Comparison of ENCODE assay signal across 29 cellular contexts in genomic region chr6:31247813-31248212, GRCh38.
"Had no signal": no experiment of that assay in that cellular context is flagged by ENCODE, and none has a peak within 500 bp of the region (broad histone marks: within the 10 kb centered on the region; RNA-seq: fewer than 3 reads in every experiment).

No MANE protein-coding gene starts in this region.

- H3K9me3 ChIP-seq: colonic mucosa had no signal

- H3K4me1 ChIP-seq: ascending aorta, breast epithelium, colonic mucosa had no signal

- ATAC-seq: activated naive CD4-positive, alpha-beta T cell treated with anti-CD3 and anti-CD28 coated beads, Interleukin-2, amount 50 U/mL, for 72 hours; activated T-cell treated with anti-CD3 and anti-CD28 coated beads, Interleukin-2, amount 50 U/mL, for 72 hours; esophagus mucosa; WTC11 had no signal

- FAIRE-seq: TTC549 had no signal

- H3K4me3 ChIP-seq: ascending aorta, breast epithelium, cardiac muscle cell, colonic mucosa had no signal

- H3K27me3 ChIP-seq: ascending aorta, breast epithelium, cardiac muscle cell, colonic mucosa had no signal

- H3K27ac ChIP-seq: ascending aorta, breast epithelium, cardiac muscle cell, colonic mucosa, VCaP had no signal

- DNase-seq: activated CD4-positive, alpha-beta memory T cell treated with anti-CD3 and anti-CD28 coated beads, Interleukin-2, amount 10 ng/mL, durations not matched to agents 7 days and 5 days; activated CD4-positive, alpha-beta T cell treated with anti-CD3 and anti-CD28 coated beads for 1 hour; activated CD4-positive, alpha-beta T cell treated with anti-CD3 and anti-CD28 coated beads for 4 hours; activated CD4-positive, alpha-beta T cell treated with anti-CD3 and anti-CD28 coated beads, Interleukin-2, amount 10 ng/mL, durations not matched to agents 7 days and 5 days; activated CD4-positive, alpha-beta T cell treated with anti-CD3 and anti-CD28 coated beads, Interleukin-2, amount 50 U/mL, for 4 hours; activated CD8-positive, alpha-beta memory T cell treated with anti-CD3 and anti-CD28 coated beads, Interleukin-2, amount 50 U/mL, for 48 hours; activated gamma-delta T cell; activated naive CD4-positive, alpha-beta T cell; activated naive CD4-positive, alpha-beta T cell treated with anti-CD3 and anti-CD28 coated beads, Interleukin-2, amount 10 ng/mL, durations not matched to agents 7 days and 5 days; activated naive CD8-positive, alpha-beta T cell treated with anti-CD3 and anti-CD28 coated beads, Interleukin-2, amount 10 ng/mL, durations not matched to agents 7 days and 5 days; activated T-cell treated with anti-CD3 and anti-CD28 coated beads for 4 hours; activated T-cell treated with anti-CD3 and anti-CD28 coated beads, Interleukin-2, amount 50 U/mL, for 24 hours; activated T-cell treated with anti-CD3 and anti-CD28 coated beads, Interleukin-2, amount 50 U/mL, for 72 hours; central memory CD4-positive, alpha-beta T cell; cerebellar nuclear complex; colonic mucosa; effector CD8-positive, alpha-beta T cell; endodermal cell; foreskin fibroblast; head of caudate nucleus; T-helper 2 cell had no signal

- H3K36me3 ChIP-seq: ascending aorta, breast epithelium, cardiac muscle cell, colonic mucosa had no signal
